ENCODE assay signal across 9 cellular contexts in the genomic region with DNA sequence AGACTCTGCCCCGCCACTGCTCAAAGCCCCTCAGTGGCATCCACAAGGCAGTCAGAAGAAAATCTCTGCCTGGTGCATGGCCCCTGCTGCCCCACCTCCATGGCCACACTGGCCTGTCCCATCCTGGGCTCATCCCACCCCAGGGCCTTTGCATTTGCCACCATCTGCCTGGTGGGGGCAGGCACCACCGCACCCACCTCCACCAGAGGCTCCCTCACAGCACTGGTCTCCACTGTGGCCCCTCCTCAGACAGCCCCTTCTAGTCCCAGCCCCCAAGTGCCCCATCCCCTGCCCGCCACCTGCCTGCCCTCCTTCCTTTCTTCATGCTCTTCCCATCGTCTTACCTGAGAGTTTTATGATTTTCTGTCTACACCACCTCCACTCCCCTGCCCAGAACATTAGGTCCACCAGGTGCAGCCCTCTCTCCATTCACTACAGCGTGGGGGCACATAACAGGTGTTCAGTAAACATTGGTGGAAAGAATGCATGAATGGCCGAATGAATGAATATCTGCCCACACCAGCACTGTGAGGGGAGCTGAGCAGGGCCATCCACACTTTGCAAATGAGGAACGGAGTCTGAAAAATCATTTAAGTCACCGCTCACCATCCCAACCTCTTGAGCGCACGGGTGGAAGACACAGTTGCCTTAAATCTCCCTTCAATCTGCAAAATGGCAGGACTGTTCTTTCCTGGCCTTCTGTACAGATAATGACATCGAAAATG. TPM values are rescaled to one million over a fixed set of nuclear protein-coding genes. Genes with fewer than 3 reads are reported as not detected.
DNase-seq lines count a peak whose midpoint lies in the region; ATAC-seq and TF ChIP-seq lines count a peak whose summit lies in the region.
"Had no signal": no experiment of that assay in that cellular context is flagged by ENCODE, and none has a peak within 500 bp of the region (broad histone marks: within the 10 kb centered on the region; RNA-seq: fewer than 3 reads in every experiment).

No MANE protein-coding gene starts in this region.

- peak overlapping the region; percentile 15; the same call in 1 of the 2 replicates for H3K4me3 ChIP-seq in GM08714 (ENCODE audit: low read length)
- H3K4me3 ChIP-seq in MG63: peak overlapping the region; percentile 90; the same call in 1 of the 2 replicates
- peak overlapping the region; percentile 80 for H3K4me3 ChIP-seq in ovary

- H3K9me3 ChIP-seq in MG63: no peaks in the 10 kb centered on the region
- no peaks in the 10 kb centered on the region for H3K9me3 ChIP-seq in ovary

- peaks cover 5% of the 10 kb centered on the region for H3K36me3 Mint-ChIP-seq in central memory CD8-positive, alpha-beta T cell (ENCODE audit: insufficient read depth)

- DNase-seq in MG63 (no peak), ovary (no peak), HUDEP-2 (lab: John Stamatoyannopoulos, UW; ENCODE audit: unreplicated experiment in 76 of 76) (no peak), OCI-M2 (lab: John Stamatoyannopoulos, UW; ENCODE audit: unreplicated experiment) (no peak)
- no peak for DNase-seq in central memory CD8-positive, alpha-beta T cell (ENCODE audit: low spot score in 2 of 2)
- DNase-seq: NCI-H524 treated with DMSO at 0.1 percent for 48 hours had no signal

- TF ChIP-seq CTCF in ovary (IDR thresholded peaks at IDR 0.05): no peak

- peaks cover 7% of the 10 kb centered on the region for H3K4me1 ChIP-seq in ovary (ENCODE audit: insufficient read depth)

- TF ChIP-seq EP300 in ovary (IDR thresholded peaks at IDR 0.05): no peak

- WGBS in ovary, 3 donors: 77 to 82% (median 78%) methylated on average over 11 of the region's 11 CpGs

- H3K27me3 Mint-ChIP-seq in central memory CD8-positive, alpha-beta T cell: no peaks in the 10 kb centered on the region

- peaks cover 27% of the 10 kb centered on the region for H3K4me1 Mint-ChIP-seq in central memory CD8-positive, alpha-beta T cell

- H3K27ac Mint-ChIP-seq in central memory CD8-positive, alpha-beta T cell (ENCODE audit: low read depth): no peak overlapping the region

- H3K9me3 Mint-ChIP-seq in central memory CD8-positive, alpha-beta T cell: no peaks in the 10 kb centered on the region

- intact Hi-C loops in ovary (cut with DNase I): loop anchor here in 2 of 4 donors (5.0 to 10.0 kb wide), 2 partner anchors 62 to 130 kb away; no protein-coding TSS in a partner anchor

- H3K27me3 ChIP-seq in MG63 (no peaks in the 10 kb centered on the region), ovary (no peaks in the 10 kb centered on the region)

- H3K4me3 Mint-ChIP-seq in central memory CD8-positive, alpha-beta T cell: peak overlapping the region; percentile 86

- no peak for ATAC-seq in central memory CD8-positive, alpha-beta T cell (replicated peaks; ENCODE audit: extremely low read depth, poor library complexity, severe bottlenecking)
- ATAC-seq in HG03378 (IDR thresholded peaks at IDR 0.05; ENCODE audit: unreplicated experiment) (no peak), HG02642 (IDR thresholded peaks at IDR 0.05; ENCODE audit: poor library complexity, unreplicated experiment) (no peak)

- no peak overlapping the region for H3K27ac ChIP-seq in ovary

- H3K36me3 ChIP-seq in MG63 (peaks cover 4% of the 10 kb centered on the region; the same call in 1 of the 2 replicates), ovary (no peaks in the 10 kb centered on the region)

- no peak for TF ChIP-seq POLR2A in ovary (IDR thresholded peaks at IDR 0.05)

RNA-seq across cellular contexts. Expression of a gene that starts 2.1 kb away (rescaled TPM):
- 3.3 and 7.8 TPM in 2 replicates for total RNA-seq in MG63 (2014; rRNA removed; shearing (Covaris generic); ENCODE audit: low replicate concordance)
- 10 to 100 TPM in 1 of 7 donors, 1 to 10 TPM in 6; 5.2 to 10.9 (median 6.0) TPM for total RNA-seq in ovary
- polyA plus RNA-seq in ovary: 1 to 10 TPM; 2.0 to 2.2 TPM

Comparison
In these comparisons a context has a peak if more than half of its experiments do, and no peak if none do; other contexts are left out.
1. H3K4me3 ChIP-seq: peak in every context shown above with its lines; median percentile 90 in MG63; 80 in ovary; 15 in GM08714.